Comparison of ENCODE assay signal across 24 cellular contexts in genomic region chr3:193292386-193292785, GRCh38. TPM values are rescaled to one million over a fixed set of nuclear protein-coding genes. Genes with fewer than 3 reads are reported as not detected.
"Had no signal": no experiment of that assay in that cellular context is flagged by ENCODE, and none has a peak within 500 bp of the region (broad histone marks: within the 10 kb centered on the region; RNA-seq: fewer than 3 reads in every experiment).

No MANE protein-coding gene starts in this region.

- DNase-seq: activated CD4-positive, alpha-beta T cell treated with anti-CD3 and anti-CD28 coated beads for 48 hours; activated CD4-positive, alpha-beta T cell treated with anti-CD3 and anti-CD28 coated beads, Interleukin-2, amount 50 U/mL, for 48 hours; activated CD4-positive, CD25-positive, alpha-beta regulatory T cell treated with anti-CD3 and anti-CD28 coated beads, Interleukin-2, amount 50 U/mL, for 72 hours; activated CD8-positive, alpha-beta memory T cell treated with anti-CD3 and anti-CD28 coated beads, Interleukin-2, amount 10 ng/mL, durations not matched to agents 7 days and 5 days; activated effector memory CD4-positive, alpha-beta T cell treated with anti-CD3 and anti-CD28 coated beads, Interleukin-2, amount 50 U/mL, for 16 hours; activated naive CD4-positive, alpha-beta T cell treated with Interleukin-2 at 50 U/mL for 16 hours; activated naive CD8-positive, alpha-beta T cell treated with anti-CD3 and anti-CD28 coated beads, Interleukin-2, amount 50 U/mL, for 24 hours; activated T-cell treated with anti-CD3 and anti-CD28 coated beads, Interleukin-2, amount 50 U/mL, for 24 hours; amniotic stem cell; KG1; MM.1S; NCI-H1105; NCI-H1436 treated with DMSO at 0.1 percent for 48 hours; NCI-H187 treated with DMSO at 0.1 percent for 48 hours; NCI-H2107; NCI-H524; Peyer's patch; SHP77 treated with DMSO at 0.1 percent for 48 hours had no signal

- ATAC-seq: activated CD8-positive, alpha-beta memory T cell treated with anti-CD3 and anti-CD28 coated beads, Interleukin-2, amount 10 ng/mL, durations not matched to agents 7 days and 5 days; activated naive CD4-positive, alpha-beta T cell treated with anti-CD3 and anti-CD28 coated beads, Interleukin-2, amount 50 U/mL, for 72 hours; activated naive CD8-positive, alpha-beta T cell treated with anti-CD3 and anti-CD28 coated beads, Interleukin-2, amount 50 U/mL, for 24 hours; WTC11 had no signal

- H3K36me3 Mint-ChIP-seq: activated CD8-positive, alpha-beta memory T cell treated with anti-CD3 and anti-CD28 coated beads, Interleukin-2, amount 10 ng/mL, durations not matched to agents 7 days and 5 days; activated naive CD4-positive, alpha-beta T cell treated with anti-CD3 and anti-CD28 coated beads, Interleukin-2, amount 50 U/mL, for 72 hours had no signal

- H3K27ac Mint-ChIP-seq: activated CD8-positive, alpha-beta memory T cell treated with anti-CD3 and anti-CD28 coated beads, Interleukin-2, amount 10 ng/mL, durations not matched to agents 7 days and 5 days; activated naive CD4-positive, alpha-beta T cell treated with anti-CD3 and anti-CD28 coated beads, Interleukin-2, amount 50 U/mL, for 72 hours; activated naive CD8-positive, alpha-beta T cell treated with anti-CD3 and anti-CD28 coated beads, Interleukin-2, amount 50 U/mL, for 24 hours; activated T-cell treated with anti-CD3 and anti-CD28 coated beads, Interleukin-2, amount 50 U/mL, for 24 hours; T-helper 1 cell treated with Interleukin-12 subunit alpha and Interleukin-12 subunit beta and Interleukin-4 antibody, amounts not matched to agents 30 μg/mL and 1 μg/mL, for 36 hours; WTC11 had no signal

- H3K4me3 Mint-ChIP-seq: activated CD8-positive, alpha-beta memory T cell treated with anti-CD3 and anti-CD28 coated beads, Interleukin-2, amount 10 ng/mL, durations not matched to agents 7 days and 5 days; activated naive CD8-positive, alpha-beta T cell treated with anti-CD3 and anti-CD28 coated beads, Interleukin-2, amount 50 U/mL, for 24 hours; activated T-cell treated with anti-CD3 and anti-CD28 coated beads, Interleukin-2, amount 50 U/mL, for 24 hours; central memory CD8-positive, alpha-beta T cell; T-helper 1 cell treated with Interleukin-12 subunit alpha and Interleukin-12 subunit beta and Interleukin-4 antibody, amounts not matched to agents 30 μg/mL and 1 μg/mL, for 36 hours; WTC11 had no signal

- H3K4me1 Mint-ChIP-seq: activated naive CD8-positive, alpha-beta T cell treated with anti-CD3 and anti-CD28 coated beads, Interleukin-2, amount 50 U/mL, for 24 hours; central memory CD8-positive, alpha-beta T cell; WTC11 had no signal

RNA-seq across cellular contexts. Expression of gene PLAAT1, which starts 51.4 kb away (rescaled TPM):
- total RNA-seq: activated CD8-positive, alpha-beta memory T cell treated with anti-CD3 and anti-CD28 coated beads, Interleukin-2, amount 10 ng/mL, durations not matched to agents 7 days and 5 days; ascending aorta; LHCN-M2; Peyer's patch had no signal
